Comparison of ENCODE assay signal across 8 cellular contexts in the genomic region with DNA sequence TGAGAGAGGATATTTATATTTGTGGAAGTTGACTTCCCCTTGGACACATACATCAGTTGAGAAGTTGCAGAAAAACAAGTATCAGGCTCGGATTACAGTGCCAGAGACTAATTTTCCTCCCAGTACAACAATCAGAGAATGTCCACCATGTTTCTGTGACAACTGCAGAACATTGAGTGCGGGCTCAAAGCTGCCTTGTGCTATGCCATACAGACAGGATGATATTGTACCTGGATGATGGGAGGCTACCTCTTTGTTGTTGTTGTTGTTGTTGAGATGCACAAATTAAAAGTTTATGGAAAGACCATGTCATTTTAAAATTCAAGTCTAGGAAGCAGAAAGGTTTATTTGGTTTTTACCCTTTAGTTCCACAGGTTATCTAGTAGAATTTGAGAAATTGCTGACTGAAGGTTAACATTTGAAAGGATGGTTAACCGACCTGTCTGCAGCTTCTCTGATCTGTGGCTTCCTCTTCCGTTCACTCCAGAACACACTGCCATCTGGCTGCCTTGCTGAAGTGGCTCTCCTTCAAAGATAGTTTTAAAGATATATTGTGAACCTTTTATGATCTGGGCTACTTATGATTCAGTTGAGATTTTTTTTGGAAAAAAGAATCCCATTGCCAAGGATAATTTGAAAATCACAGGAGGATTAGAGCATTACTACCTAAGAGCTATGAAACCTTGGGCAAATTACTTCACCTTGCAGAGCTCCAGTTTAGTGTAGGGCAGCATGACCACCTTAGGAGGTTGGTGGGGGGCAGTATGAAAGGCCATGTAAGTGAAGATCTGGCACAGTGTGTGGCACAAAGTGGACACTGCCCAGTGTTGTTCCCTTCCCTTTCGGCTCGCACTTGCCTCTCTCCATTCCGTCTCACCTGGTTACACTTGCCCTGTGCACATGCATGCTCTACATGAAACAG. TPM values are rescaled to one million over a fixed set of nuclear protein-coding genes. Genes with fewer than 3 reads are reported as not detected.
DNase-seq lines count a peak whose midpoint lies in the region; ATAC-seq and TF ChIP-seq lines count a peak whose summit lies in the region.

No MANE protein-coding gene starts in this region.

- H3K79me2 ChIP-seq in OCI-LY3 (ENCODE audit: low read length) (no peaks in the 10 kb centered on the region; the same call in 1 of the 2 replicates), hepatocyte (peaks cover 50% of the 10 kb centered on the region)

- H3K9me3 ChIP-seq in OCI-LY3 (ENCODE audit: insufficient read depth, low read length) (no peaks in the 10 kb centered on the region), hepatocyte (ENCODE audit: low read depth) (no peaks in the 10 kb centered on the region), esophagus squamous epithelium (no peaks in the 10 kb centered on the region), BE2C (no peaks in the 10 kb centered on the region)

- peak; percentile 68 for ATAC-seq in GM21528 (IDR thresholded peaks at IDR 0.05; ENCODE audit: low FRiP score, unreplicated experiment)

- WGBS in hepatocyte (ENCODE audit: low lambda C conversion rate, missing lambda C conversion rate) = 87% methylated on average over 7 of the region's 7 CpGs
- WGBS in esophagus squamous epithelium, 2 donors = 69 to 80% methylated on average over 7 of the region's 7 CpGs

- H3K27me3 ChIP-seq in OCI-LY3 (ENCODE audit: low read depth, low read length) (no peaks in the 10 kb centered on the region), hepatocyte (no peaks in the 10 kb centered on the region), esophagus squamous epithelium (no peaks in the 10 kb centered on the region), BE2C (no peaks in the 10 kb centered on the region)

- intact Hi-C loops in esophagus squamous epithelium (cut with DNase I) = no loop called here

- DNase-seq in GM13977 (ENCODE audit: low spot score) (no peak), hepatocyte (ENCODE audit: low spot score) (no peak), islet precursor cell (no peak), NCI-H226 (no peak), esophagus squamous epithelium (lab: John Stamatoyannopoulos, UW) (no peak), BE2C (no peak)

- TF ChIP-seq CTCF in GM13977 (IDR thresholded peaks at IDR 0.05; ENCODE audit: extremely low read depth, insufficient read depth, missing control alignments) (peak; percentile 19), OCI-LY3 (IDR thresholded peaks at IDR 0.05; ENCODE audit: low read depth, low read length) (peak; percentile 19; the same call in 1 of the 2 replicates), hepatocyte (IDR thresholded peaks at IDR 0.05; ENCODE audit: poor library complexity) (peak; percentile 3), esophagus squamous epithelium (IDR thresholded peaks at IDR 0.05) (peak in 1 of 6 experiments; percentile 11), BE2C (IDR thresholded peaks at IDR 0.05; ENCODE audit: low read depth, low read length) (no peak)

- no peak for TF ChIP-seq POLR2A in esophagus squamous epithelium (IDR thresholded peaks at IDR 0.05)

- H3K9me2 ChIP-seq in hepatocyte (replicated peaks; ENCODE audit: insufficient read depth) = no peaks in the 10 kb centered on the region

- no peaks in the 10 kb centered on the region for H3K4me1 ChIP-seq in OCI-LY3 (ENCODE audit: low read length)
- H3K4me1 ChIP-seq in hepatocyte (ENCODE audit: insufficient read depth) = peaks cover 11% of the 10 kb centered on the region
- H3K4me1 ChIP-seq in esophagus squamous epithelium = peaks cover 0 to 5% (median 0%) of the 10 kb centered on the region in 3 donors
- H3K4me1 ChIP-seq in BE2C = no peaks in the 10 kb centered on the region

- no peak overlapping the region for H3K27ac ChIP-seq in OCI-LY3 (ENCODE audit: low read length)
- no peak overlapping the region for H3K27ac ChIP-seq in hepatocyte
- no peak overlapping the region for H3K27ac ChIP-seq in esophagus squamous epithelium

- no peak overlapping the region for H3K9ac ChIP-seq in OCI-LY3 (ENCODE audit: low read length)

- H4K20me1 ChIP-seq in OCI-LY3 (ENCODE audit: insufficient read depth, low read length) (no peaks in the 10 kb centered on the region), hepatocyte (ENCODE audit: insufficient read depth, poor library complexity, severe bottlenecking) (no peaks in the 10 kb centered on the region)

- in situ Hi-C loops in GM13977 (cut with MboI; ENCODE audit: low pct_unique_long_range_greater_than_20kb, low sequenced_read_pairs, unreplicated experiment) = no loop called here

- H3K4me2 ChIP-seq in OCI-LY3 (ENCODE audit: low read length) = no peak overlapping the region
- no peak overlapping the region for H3K4me2 ChIP-seq in hepatocyte

- no peaks in the 10 kb centered on the region for H3K36me3 ChIP-seq in OCI-LY3 (replicated peaks; ENCODE audit: low read depth, low read length)
- H3K36me3 ChIP-seq in hepatocyte (replicated peaks; ENCODE audit: insufficient read depth, low read depth) = no peaks in the 10 kb centered on the region
- H3K36me3 ChIP-seq in esophagus squamous epithelium = no peaks in the 10 kb centered on the region
- H3K36me3 ChIP-seq in BE2C = no peaks in the 10 kb centered on the region

- H2AFZ ChIP-seq in OCI-LY3 (ENCODE audit: low read depth, low read length) (no peak overlapping the region), hepatocyte (no peak overlapping the region)

- H3K4me3 ChIP-seq in OCI-LY3 (ENCODE audit: low read length) = no peak overlapping the region
- no peak overlapping the region for H3K4me3 ChIP-seq in hepatocyte
- no peak overlapping the region for H3K4me3 ChIP-seq in esophagus squamous epithelium
- no peak overlapping the region for H3K4me3 ChIP-seq in BE2C (ENCODE audit: low read depth, low read length)

RNA-seq across cellular contexts. Expression of gene TMEM200A, which starts 15.9 kb away (rescaled TPM):
- total RNA-seq in hepatocyte (28.5 and 32.9 TPM in 2 replicates), esophagus squamous epithelium (1 to 10 TPM in 1 of 4 donors, under 1 TPM in 2, not detected in 1; 0.31 to 1.9 (median 0.62) TPM)
- 19.2 and 23.0 TPM in 2 replicates for polyA plus RNA-seq in hepatocyte
- 0.54 TPM for polyA plus RNA-seq in BE2C (2012; ENCODE audit: insufficient read depth, insufficient read length, low read depth)

Comparison
In these comparisons a context has a peak if more than half of its experiments do, and no peak if none do; other contexts are left out.
1. RNA of gene TMEM200A, which starts 15.9 kb away (total RNA-seq): 28.5 to 32.9 TPM in hepatocyte; 0.31 to 1.9 TPM in esophagus squamous epithelium; every median in the first group is over 10 times any median in the second.